ENCODE assay signal across 8 cellular contexts in genomic region chr1:39788426-39788757, GRCh38. TPM values are rescaled to one million over a fixed set of nuclear protein-coding genes. Genes with fewer than 3 reads are reported as not detected.
DNase-seq lines count a peak whose midpoint lies in the region; TF ChIP-seq lines count a peak whose summit lies in the region.

No MANE protein-coding gene starts in this region.

- peaks cover 3% of the 10 kb centered on the region for H3K4me1 ChIP-seq in NT2/D1 (ENCODE audit: insufficient read depth, insufficient read length)
- peaks cover 13 to 22% (median 18%) of the 10 kb centered on the region in 4 donors for H3K4me1 ChIP-seq in stomach

- peak overlapping the region in 4 of 5 donors; percentile 17 to 82 (median 74) for H3K27ac ChIP-seq in stomach

- WGBS in stomach, 5 donors: 2 to 3% (median 3%) methylated on average over 23 to 51 of the region's 51 CpGs; no CpG with 5 or more reads in 2 of the 5 donors

- no peak for TF ChIP-seq CTCF in stomach (IDR thresholded peaks at IDR 0.05)

- H3K4me3 ChIP-seq in NT2/D1 (ENCODE audit: insufficient read length, low read depth): peak overlapping the region; percentile 69
- peak overlapping the region; percentile 30 for H3K4me3 ChIP-seq in iPS-11a (ENCODE audit: low read depth, low read length)
- H3K4me3 ChIP-seq in stomach: peak overlapping the region; percentile 57 to 74 (median 67)

- no peak for TF ChIP-seq POLR2A in stomach (IDR thresholded peaks at IDR 0.05)

- H3K9me3 ChIP-seq in NT2/D1 (ENCODE audit: insufficient read depth, low read length) (no peaks in the 10 kb centered on the region), stomach (no peaks in the 10 kb centered on the region)

- intact Hi-C loops in stomach (cut with DNase I; ENCODE audit: low total_unique reads) (no loop called here), head of caudate nucleus (cut with DNase I) (no loop called here)

- H3K36me3 ChIP-seq in NT2/D1 (ENCODE audit: insufficient read depth, insufficient read length, low read length): no peaks in the 10 kb centered on the region
- no peaks in the 10 kb centered on the region for H3K36me3 ChIP-seq in stomach

- peaks cover 78% of the 10 kb centered on the region for H3K27me3 ChIP-seq in NT2/D1 (ENCODE audit: insufficient read depth, insufficient read length)
- peaks cover 0 to 47% (median 23%) of the 10 kb centered on the region in 3 donors for H3K27me3 ChIP-seq in stomach

- DNase-seq in NCI-H2227 (lab: John Stamatoyannopoulos, UW; ENCODE audit: unreplicated experiment) (peak; percentile 56), NCI-H2227 treated with DMSO at 0.1 percent for 48 hours (lab: John Stamatoyannopoulos, UW) (no peak), NT2/D1 (ENCODE audit: low read depth, low spot score) (no peak), stomach (no peak), head of caudate nucleus (no peak), AML-193 (lab: John Stamatoyannopoulos, UW) (no peak)
- no peak for DNase-seq in stimulated activated CD4-positive, alpha-beta T cell treated with anti-CD3 and anti-CD28 coated beads, Interleukin-4, amount 100 ng/mL, for 1 hour

- no peak overlapping the region for H3K9ac ChIP-seq in NT2/D1 (ENCODE audit: insufficient read length, low read depth)

- TF ChIP-seq EP300 in stomach (IDR thresholded peaks at IDR 0.05): no peak

RNA-seq across cellular contexts. Expression of gene BMP8B, which starts 0.3 kb away (rescaled TPM):
- 1 to 10 TPM in 3 of 5 donors, under 1 TPM in 1, not detected in 1; 0.14 to 5.2 (median 1.6) TPM for total RNA-seq in stomach
- under 1 TPM; 0.31 to 0.68 (median 0.37) TPM for polyA plus RNA-seq in stomach

RNA-seq across cellular contexts. Expression of gene OXCT2, which starts 17.2 kb away (rescaled TPM):
- total RNA-seq in stomach: 1 to 10 TPM in 2 of 5 donors, not detected in 3; 3.1 to 4.8 TPM
- 1 to 10 TPM in 2 of 3 donors, under 1 TPM in 1; 0.53 to 1.5 (median 1.5) TPM for polyA plus RNA-seq in stomach

RNA-seq across cellular contexts. Expression of gene PPIE, which starts 49.7 kb away (rescaled TPM):
- total RNA-seq in stomach: 100 to 1,000 TPM in 2 of 5 donors, 10 to 100 TPM in 3; 34.9 to 206 (median 42.9) TPM
- polyA plus RNA-seq in stomach: 10 to 100 TPM; 46.7 to 54.5 (median 50.9) TPM
